8 cellular contexts compared by ENCODE assay signal in genomic region chr20:63574156-63574828, GRCh38. TPM values are rescaled to one million over a fixed set of nuclear protein-coding genes. Genes with fewer than 3 reads are reported as not detected.
DNase-seq lines count a peak whose midpoint lies in the region; ATAC-seq and TF ChIP-seq lines count a peak whose summit lies in the region.

HELZ2 (minus strand) TSS chr20:63574239; CDS start chr20:63572385, 1,854 bp downstream.

- TF ChIP-seq CTCF in adrenal gland (IDR thresholded peaks at IDR 0.05) (no peak), right atrium auricular region (IDR thresholded peaks at IDR 0.05) (no peak)

- H3K36me3 ChIP-seq in adrenal gland (replicated peaks in 1 of 2): no peaks in the 10 kb centered on the region
- H3K36me3 ChIP-seq in right atrium auricular region: peaks cover 9% of the 10 kb centered on the region
- H3K36me3 ChIP-seq in rectal smooth muscle tissue (ENCODE audit: control insufficient read depth, insufficient read depth, low read length): no peaks in the 10 kb centered on the region

- TF ChIP-seq POLR2A in adrenal gland (IDR thresholded peaks at IDR 0.05): peak in 1 of 2 donors; percentile 17

- no peaks in the 10 kb centered on the region for H3K9me3 ChIP-seq in adrenal gland (replicated peaks in 1 of 3)
- no peaks in the 10 kb centered on the region for H3K9me3 ChIP-seq in right atrium auricular region

- H3K27ac ChIP-seq in adrenal gland (peak within 1 kb of the TSS in 3 of 5 donors; percentile 60 to 85 (median 65)), right atrium auricular region (peak within 1 kb of the TSS; percentile 82 to 91), rectal smooth muscle tissue (ENCODE audit: low read depth, low read length) (peak within 1 kb of the TSS; percentile 68)

- H3K4me1 ChIP-seq in adrenal gland (replicated peaks in 1 of 2) (peaks cover 5 to 6% of the 10 kb centered on the region in 2 donors), right atrium auricular region (peaks cover 0 to 25% of the 10 kb centered on the region in 2 donors), rectal smooth muscle tissue (ENCODE audit: control insufficient read depth, insufficient read depth, low read length) (peaks cover 6% of the 10 kb centered on the region)

- intact Hi-C loops in adrenal gland (cut with DNase I): no loop called here

- H3K27me3 ChIP-seq in adrenal gland (no peaks in the 10 kb centered on the region), right atrium auricular region (no peaks in the 10 kb centered on the region), rectal smooth muscle tissue (ENCODE audit: control insufficient read depth, insufficient read depth, low read length) (peaks cover 3% of the 10 kb centered on the region)

- H3K4me3 ChIP-seq in adrenal gland (peak within 1 kb of the TSS in 3 of 4 donors; percentile 56 to 83 (median 74)), right atrium auricular region (peak within 1 kb of the TSS; percentile 86 to 95), rectal smooth muscle tissue (ENCODE audit: low read length) (peak within 1 kb of the TSS; percentile 89)

- no peak for ATAC-seq in GM19351 (IDR thresholded peaks at IDR 0.05; ENCODE audit: unreplicated experiment)

- peak within 1 kb of the TSS; percentile 97 for H3K9ac ChIP-seq in rectal smooth muscle tissue (ENCODE audit: low read length)

- WGBS in adrenal gland, 4 donors: 8 to 60% (median 10%) methylated on average over 1 to 40 of the region's 40 CpGs

- peak; percentile 43 for DNase-seq in NCI-H1436 (lab: John Stamatoyannopoulos, UW)
- no peak for DNase-seq in NCI-H1436 treated with DMSO at 0.1 percent for 48 hours (lab: John Stamatoyannopoulos, UW)
- DNase-seq in Kasumi-1 (lab: John Stamatoyannopoulos, UW): peak; percentile 15 to 35
- peak; percentile 69 for DNase-seq in SW480 (ENCODE audit: low spot score)
- peak; percentile 65 to 87 (median 79) for DNase-seq in adrenal gland
- peak; percentile 79 for DNase-seq in right atrium auricular region (ENCODE audit: low spot score)

RNA-seq across cellular contexts. Expression of gene HELZ2, which starts in this region (rescaled TPM):
- 10 to 100 TPM; 17.5 to 54.4 (median 33.2) TPM for total RNA-seq in adrenal gland
- polyA plus RNA-seq in adrenal gland: 10 to 100 TPM in 1 of 3 donors, 1 to 10 TPM in 2; 4.0 to 18.7 (median 4.3) TPM
- total RNA-seq in right atrium auricular region: 10 to 100 TPM; 12.5 to 21.5 TPM
